ENCODE assay signal across 8 cellular contexts in the genomic region with DNA sequence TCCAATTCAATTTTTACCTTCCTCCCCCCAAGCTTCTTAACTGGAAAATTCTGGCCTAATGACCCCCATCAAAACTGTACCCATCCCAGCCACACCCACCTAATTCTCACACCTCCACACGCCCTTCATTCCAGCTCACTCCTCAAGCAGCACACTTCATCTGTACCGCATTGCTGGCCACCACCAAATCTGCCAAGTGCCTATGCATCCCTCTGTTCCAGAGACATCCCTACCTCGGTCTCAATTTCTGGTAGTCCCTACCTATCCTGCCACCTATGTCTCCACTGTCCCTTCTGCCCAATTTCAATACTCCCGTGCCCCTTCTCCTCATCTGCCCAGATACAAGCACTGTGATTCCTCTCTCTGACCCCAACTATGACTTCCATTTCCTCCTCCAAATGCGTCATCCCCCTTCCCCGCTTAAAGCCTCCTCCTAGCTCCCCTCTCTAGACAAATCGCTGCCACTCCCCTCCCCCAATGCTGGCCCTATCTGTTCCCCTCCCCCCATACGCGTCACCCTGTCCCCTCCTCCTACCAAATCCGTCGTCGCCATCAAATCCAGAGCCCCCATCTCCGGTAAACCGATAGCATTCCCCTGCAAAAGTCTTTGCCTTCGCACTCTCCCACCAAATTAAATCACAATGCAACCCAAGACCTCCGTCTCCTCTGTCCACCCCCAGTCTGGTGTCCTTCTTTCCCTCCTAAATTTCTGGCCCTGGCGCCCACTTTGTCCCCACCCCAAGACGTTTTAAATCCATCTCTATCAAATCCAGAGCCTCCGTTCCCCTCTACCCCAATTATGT. TPM values are rescaled to one million over a fixed set of nuclear protein-coding genes. Genes with fewer than 3 reads are reported as not detected.
DNase-seq lines count a peak whose midpoint lies in the region; ATAC-seq lines count a peak whose summit lies in the region.

No MANE protein-coding gene starts in this region.

- no peaks in the 10 kb centered on the region for H3K9me3 Mint-ChIP-seq in CD8-positive, alpha-beta memory T cell
- H3K9me3 Mint-ChIP-seq in activated CD4-positive, alpha-beta memory T cell treated with anti-CD3 and anti-CD28 coated beads, Interleukin-2, amount 10 ng/mL, durations not matched to agents 7 days and 5 days = no peaks in the 10 kb centered on the region
- H3K9me3 Mint-ChIP-seq in naive thymus-derived CD4-positive, alpha-beta T cell = peaks cover 0 to 3% (median 0%) of the 10 kb centered on the region in 11 donors

- H3K36me3 Mint-ChIP-seq in CD8-positive, alpha-beta memory T cell = peaks cover 0 to 28% (median 6%) of the 10 kb centered on the region in 3 donors
- H3K36me3 Mint-ChIP-seq in activated CD4-positive, alpha-beta memory T cell treated with anti-CD3 and anti-CD28 coated beads, Interleukin-2, amount 10 ng/mL, durations not matched to agents 7 days and 5 days (ENCODE audit: low read depth) = peaks cover 17% of the 10 kb centered on the region
- H3K36me3 Mint-ChIP-seq in naive thymus-derived CD4-positive, alpha-beta T cell = peaks cover 4 to 9% (median 5%) of the 10 kb centered on the region in 5 donors

- no peak overlapping the region for H3K4me3 Mint-ChIP-seq in CD8-positive, alpha-beta memory T cell
- H3K4me3 Mint-ChIP-seq in activated CD4-positive, alpha-beta memory T cell treated with anti-CD3 and anti-CD28 coated beads, Interleukin-2, amount 10 ng/mL, durations not matched to agents 7 days and 5 days = no peak overlapping the region
- no peak overlapping the region for H3K4me3 Mint-ChIP-seq in naive thymus-derived CD4-positive, alpha-beta T cell

- H3K27ac ChIP-seq in CD8-positive, alpha-beta memory T cell (ENCODE audit: low read depth, low read length) = peak overlapping the region; percentile 82
- H3K27ac ChIP-seq in epithelial cell of prostate (peak overlapping the region; percentile 47), temporal lobe (ENCODE audit: low read depth, low read length) (peak overlapping the region; percentile 63)
- H3K27ac ChIP-seq in naive thymus-derived CD4-positive, alpha-beta T cell (ENCODE audit: low read depth, low read length) = peak overlapping the region; percentile 96

- no peaks in the 10 kb centered on the region for H3K36me3 ChIP-seq in CD8-positive, alpha-beta memory T cell (ENCODE audit: insufficient read depth, low read length)
- peaks cover 29% of the 10 kb centered on the region for H3K36me3 ChIP-seq in MG63
- H3K36me3 ChIP-seq in naive thymus-derived CD4-positive, alpha-beta T cell (ENCODE audit: control insufficient read depth in 2 of 3, insufficient read depth in 3 of 3, low read length in 3 of 3) = peaks cover 0 to 21% (median 0%) of the 10 kb centered on the region in 3 experiments

- peaks cover 0 to 7% of the 10 kb centered on the region in 2 donors for H3K27me3 Mint-ChIP-seq in CD8-positive, alpha-beta memory T cell
- H3K27me3 Mint-ChIP-seq in activated CD4-positive, alpha-beta memory T cell treated with anti-CD3 and anti-CD28 coated beads, Interleukin-2, amount 10 ng/mL, durations not matched to agents 7 days and 5 days = peaks cover 3% of the 10 kb centered on the region
- H3K27me3 Mint-ChIP-seq in naive thymus-derived CD4-positive, alpha-beta T cell = peaks cover 0 to 10% (median 0%) of the 10 kb centered on the region in 5 donors

- peak overlapping the region; percentile 91 for H3K4me3 ChIP-seq in CD8-positive, alpha-beta memory T cell (ENCODE audit: low read length)
- H3K4me3 ChIP-seq in MG63 = peak overlapping the region; percentile 96
- peak overlapping the region; percentile 98 for H3K4me3 ChIP-seq in naive thymus-derived CD4-positive, alpha-beta T cell (ENCODE audit: low read length)

- peaks cover 31 to 40% (median 32%) of the 10 kb centered on the region in 3 donors for H3K4me1 Mint-ChIP-seq in CD8-positive, alpha-beta memory T cell
- H3K4me1 Mint-ChIP-seq in activated CD4-positive, alpha-beta memory T cell treated with anti-CD3 and anti-CD28 coated beads, Interleukin-2, amount 10 ng/mL, durations not matched to agents 7 days and 5 days = peaks cover 29% of the 10 kb centered on the region
- H3K4me1 Mint-ChIP-seq in naive thymus-derived CD4-positive, alpha-beta T cell = peaks cover 12 to 35% (median 27%) of the 10 kb centered on the region in 7 donors

- DNase-seq in CD8-positive, alpha-beta memory T cell = peak; percentile 36 to 68 (median 49)
- peak; percentile 62 for DNase-seq in MG63
- DNase-seq in activated CD4-positive, alpha-beta memory T cell treated with anti-CD3 and anti-CD28 coated beads, Interleukin-2, amount 10 ng/mL, durations not matched to agents 7 days and 5 days = peak; percentile 62
- no peak for DNase-seq in epithelial cell of prostate (ENCODE audit: low read depth, low spot score)
- peak in 8 of 9 donors; percentile 33 to 77 (median 43) for DNase-seq in naive thymus-derived CD4-positive, alpha-beta T cell

- peaks cover 38% of the 10 kb centered on the region for H3K4me1 ChIP-seq in CD8-positive, alpha-beta memory T cell (ENCODE audit: insufficient read depth, low read length)
- peaks cover 22 to 27% of the 10 kb centered on the region in 2 donors for H3K4me1 ChIP-seq in naive thymus-derived CD4-positive, alpha-beta T cell (ENCODE audit: control insufficient read depth in 2 of 2, insufficient read depth in 2 of 2, low read length in 2 of 2)

- ATAC-seq in naive thymus-derived CD4-positive, alpha-beta T cell = peak; percentile 45
- ATAC-seq in HG03280 (IDR thresholded peaks at IDR 0.05; ENCODE audit: unreplicated experiment) (no peak), GM21515 (IDR thresholded peaks at IDR 0.05; ENCODE audit: unreplicated experiment) (no peak)

- no peak overlapping the region for H3K27ac Mint-ChIP-seq in CD8-positive, alpha-beta memory T cell
- no peak overlapping the region for H3K27ac Mint-ChIP-seq in activated CD4-positive, alpha-beta memory T cell treated with anti-CD3 and anti-CD28 coated beads, Interleukin-2, amount 10 ng/mL, durations not matched to agents 7 days and 5 days
- no peak overlapping the region for H3K27ac Mint-ChIP-seq in naive thymus-derived CD4-positive, alpha-beta T cell

- no peaks in the 10 kb centered on the region for H3K27me3 ChIP-seq in CD8-positive, alpha-beta memory T cell (ENCODE audit: insufficient read depth, low read length, poor library complexity, severe bottlenecking)
- no peaks in the 10 kb centered on the region for H3K27me3 ChIP-seq in MG63
- H3K27me3 ChIP-seq in naive thymus-derived CD4-positive, alpha-beta T cell (ENCODE audit: control insufficient read depth in 2 of 2, insufficient read depth in 2 of 2, low read length in 2 of 2) = no peaks in the 10 kb centered on the region

- intact Hi-C loops in naive thymus-derived CD4-positive, alpha-beta T cell (cut with micrococcal nuclease) = loop anchor here (2.0 to 10.0 kb wide), 3 partner anchors 22 to 710 kb away; a partner anchor contains a TSS

- CTCF ChIA-PET in CD8-positive, alpha-beta memory T cell (lab: Charles Lee) = interaction anchor here (1.5 to 2.3 kb wide), 3 partner anchors 33 to 109 kb away, joined by 4 to 19 read pairs (median 9); a partner anchor contains a TSS
- CTCF ChIA-PET in activated CD4-positive, alpha-beta memory T cell treated with anti-CD3 and anti-CD28 coated beads, Interleukin-2, amount 10 ng/mL, durations not matched to agents 7 days and 5 days (lab: Charles Lee) = interaction anchor here (1.0 kb wide), 2 partner anchors 32 to 33 kb away, joined by 3 to 4 read pairs; no protein-coding TSS in a partner anchor
- CTCF ChIA-PET in naive thymus-derived CD4-positive, alpha-beta T cell (lab: Charles Lee) = interaction anchor here (1.5 to 1.7 kb wide), 3 partner anchors 33 to 224 kb away, joined by 4 to 10 read pairs (median 5); a partner anchor contains a TSS

- no peaks in the 10 kb centered on the region for H3K9me3 ChIP-seq in CD8-positive, alpha-beta memory T cell (ENCODE audit: low read length)
- H3K9me3 ChIP-seq in MG63 = no peaks in the 10 kb centered on the region
- H3K9me3 ChIP-seq in naive thymus-derived CD4-positive, alpha-beta T cell (ENCODE audit: control insufficient read depth in 2 of 3, low read length in 3 of 3) = no peaks in the 10 kb centered on the region

- POLR2A ChIA-PET in CD8-positive, alpha-beta memory T cell (lab: Charles Lee) = interaction anchor here (1.2 kb wide), 1 partner anchor 186 kb away, joined by 3 read pairs; no protein-coding TSS in a partner anchor
- POLR2A ChIA-PET in activated CD4-positive, alpha-beta memory T cell treated with anti-CD3 and anti-CD28 coated beads, Interleukin-2, amount 10 ng/mL, durations not matched to agents 7 days and 5 days (lab: Charles Lee) = interaction anchor here (1.0 to 1.9 kb wide), 19 partner anchors 9 to 273 kb away, joined by 3 to 18 read pairs (median 7); a partner anchor contains a TSS
- POLR2A ChIA-PET in naive thymus-derived CD4-positive, alpha-beta T cell (lab: Charles Lee) = interaction anchor here (1.0 to 3.3 kb wide), 9 partner anchors 8 to 218 kb away, joined by 3 to 30 read pairs (median 6); a partner anchor contains a TSS

RNA-seq across cellular contexts. Expression of a gene that starts 1.2 kb away (rescaled TPM):
- 100 to 1,000 TPM; 116 to 126 TPM for total RNA-seq in CD8-positive, alpha-beta memory T cell
- 81.1 TPM for polyA plus RNA-seq in CD8-positive, alpha-beta memory T cell
- total RNA-seq in MG63 (2014; rRNA removed; shearing (Covaris generic); ENCODE audit: low replicate concordance) = 195 and 270 TPM in 2 replicates
- total RNA-seq in activated CD4-positive, alpha-beta memory T cell treated with anti-CD3 and anti-CD28 coated beads, Interleukin-2, amount 10 ng/mL, durations not matched to agents 7 days and 5 days = 100 to 1,000 TPM; 131 TPM
- total RNA-seq in naive thymus-derived CD4-positive, alpha-beta T cell = 100 to 1,000 TPM; 123 to 198 (median 130) TPM
- 10 to 100 TPM; 75.2 to 85.7 TPM for polyA plus RNA-seq in naive thymus-derived CD4-positive, alpha-beta T cell
- 131 TPM for total RNA-seq in temporal lobe

RNA-seq across cellular contexts. Expression of a gene that starts 20.7 kb away (rescaled TPM):
- 1 to 10 TPM; 1.2 to 1.3 TPM for total RNA-seq in CD8-positive, alpha-beta memory T cell
- 0.53 TPM for polyA plus RNA-seq in CD8-positive, alpha-beta memory T cell
- 0.33 TPM in 1 of 2 replicates, not detected in the other for total RNA-seq in MG63 (2014; rRNA removed; shearing (Covaris generic); ENCODE audit: low replicate concordance)
- 1 to 10 TPM; 4.7 to 4.9 TPM for total RNA-seq in activated CD4-positive, alpha-beta memory T cell treated with anti-CD3 and anti-CD28 coated beads, Interleukin-2, amount 10 ng/mL, durations not matched to agents 7 days and 5 days
- 10 to 100 TPM in 1 of 5 experiments, 1 to 10 TPM in 4; 1.4 to 71.9 (median 3.5) TPM for total RNA-seq in naive thymus-derived CD4-positive, alpha-beta T cell
- polyA plus RNA-seq in naive thymus-derived CD4-positive, alpha-beta T cell = under 1 TPM; 0.25 to 0.38 TPM
- 2.2 TPM for total RNA-seq in temporal lobe

RNA-seq across cellular contexts. Expression of a gene that starts 30.2 kb away (rescaled TPM):
- total RNA-seq in CD8-positive, alpha-beta memory T cell = under 1 TPM; 0.20 to 0.37 TPM
- polyA plus RNA-seq in CD8-positive, alpha-beta memory T cell = 13.6 TPM
- total RNA-seq in MG63 (2014; rRNA removed; shearing (Covaris generic); ENCODE audit: low replicate concordance) = not detected in 2 replicates
- 1 to 10 TPM; 7.3 to 8.5 TPM for total RNA-seq in activated CD4-positive, alpha-beta memory T cell treated with anti-CD3 and anti-CD28 coated beads, Interleukin-2, amount 10 ng/mL, durations not matched to agents 7 days and 5 days
- 1 to 10 TPM; 1.2 to 7.5 (median 1.6) TPM for total RNA-seq in naive thymus-derived CD4-positive, alpha-beta T cell
- polyA plus RNA-seq in naive thymus-derived CD4-positive, alpha-beta T cell = 10 to 100 TPM in 1 of 2 donors, 1 to 10 TPM in 1; 2.4 to 10.6 TPM
- total RNA-seq in temporal lobe = 0.25 TPM
